1 cellular context compared by ENCODE assay signal in genomic region chr19:50838239-50838638, GRCh38.
TF ChIP-seq lines count a peak whose summit lies in the region.

No MANE protein-coding gene starts in this region.

TF ChIP-seq in HepG2, 621 proteins besides CTCF, POLR2A, EP300 and RAD21:
- TF ChIP-seq HOXA7 (CRISPR knock-in tag; IDR thresholded peaks at IDR 0.05): no peak
- no peak for TF ChIP-seq ZNF720 (CRISPR knock-in tag; IDR thresholded peaks at IDR 0.05)
- TF ChIP-seq ZNF530 (CRISPR knock-in tag; IDR thresholded peaks at IDR 0.05; ENCODE audit: low read depth): no peak
- TF ChIP-seq ZSCAN22 (CRISPR knock-in tag; IDR thresholded peaks at IDR 0.05): peak; percentile 74; the same call in 1 of the 2 replicates
- peak; percentile 56; the same call in 1 of the 2 replicates for TF ChIP-seq CREB1 (IDR thresholded peaks at IDR 0.05)
- TF ChIP-seq CREB1 (CRISPR knock-in tag; IDR thresholded peaks at IDR 0.05): no peak
- no peak for TF ChIP-seq ARNTL (CRISPR knock-in tag; IDR thresholded peaks at IDR 0.05)
